Comparison of ENCODE assay signal across 8 cellular contexts in genomic region chr11:1762537-1763302, GRCh38. TPM values are rescaled to one million over a fixed set of nuclear protein-coding genes. Genes with fewer than 3 reads are reported as not detected.
DNase-seq lines count a peak whose midpoint lies in the region; ATAC-seq and TF ChIP-seq lines count a peak whose summit lies in the region.

No MANE protein-coding gene starts in this region.

- H3K9me3 ChIP-seq in adrenal gland (replicated peaks in 1 of 3) (no peaks in the 10 kb centered on the region), iPS-18c (ENCODE audit: control insufficient read depth, insufficient read depth, low read length) (no peaks in the 10 kb centered on the region)

- no peaks in the 10 kb centered on the region for H3K9me3 Mint-ChIP-seq in stimulated activated naive CD8-positive, alpha-beta T cell treated with anti-CD3 and anti-CD28 coated beads, Interleukin-15, amount 100 ng/mL, for 72 hours

- peak overlapping the region in 1 of 2 donors; percentile 42 for H3K27ac Mint-ChIP-seq in stimulated activated naive CD8-positive, alpha-beta T cell treated with anti-CD3 and anti-CD28 coated beads, Interleukin-15, amount 100 ng/mL, for 72 hours

- H3K27ac ChIP-seq in adrenal gland = peak overlapping the region; percentile 83 to 100 (median 96)

- TF ChIP-seq POLR2A in adrenal gland (IDR thresholded peaks at IDR 0.05) = peak; percentile 45 to 81

- WGBS in adrenal gland, 4 donors = 0 to 20% (median 15%) methylated on average over 2 to 16 of the region's 16 CpGs

- no peak for TF ChIP-seq CTCF in adrenal gland (IDR thresholded peaks at IDR 0.05)

- intact Hi-C loops in adrenal gland (cut with DNase I) = no loop called here

- H3K4me1 Mint-ChIP-seq in stimulated activated naive CD8-positive, alpha-beta T cell treated with anti-CD3 and anti-CD28 coated beads, Interleukin-15, amount 100 ng/mL, for 72 hours = peaks cover 55% of the 10 kb centered on the region

- peaks cover 0 to 27% of the 10 kb centered on the region in 2 donors for H3K36me3 ChIP-seq in adrenal gland (replicated peaks in 1 of 2)

- in situ Hi-C loops in KBM-7 (cut with MboI; ENCODE audit: low pct_unique_long_range_greater_than_20kb, low sequenced_read_pairs) = no loop called here

- no peaks in the 10 kb centered on the region for H3K27me3 Mint-ChIP-seq in stimulated activated naive CD8-positive, alpha-beta T cell treated with anti-CD3 and anti-CD28 coated beads, Interleukin-15, amount 100 ng/mL, for 72 hours

- peaks cover 46 to 55% of the 10 kb centered on the region in 2 donors for H3K4me1 ChIP-seq in adrenal gland (replicated peaks in 1 of 2)

- ATAC-seq in stimulated activated naive CD8-positive, alpha-beta T cell treated with anti-CD3 and anti-CD28 coated beads, Interleukin-15, amount 100 ng/mL, for 72 hours = no peak
- ATAC-seq in HG02885 (IDR thresholded peaks at IDR 0.05; ENCODE audit: poor library complexity, unreplicated experiment) = no peak
- no peak for ATAC-seq in HG03045 (IDR thresholded peaks at IDR 0.05; ENCODE audit: unreplicated experiment)

- peak overlapping the region; percentile 68 to 72 for H3K4me3 Mint-ChIP-seq in stimulated activated naive CD8-positive, alpha-beta T cell treated with anti-CD3 and anti-CD28 coated beads, Interleukin-15, amount 100 ng/mL, for 72 hours

- peak; percentile 66 for DNase-seq in CD1c-positive myeloid dendritic cell (ENCODE audit: extremely low spot score)
- peak; percentile 61 for DNase-seq in KBM-7
- peak; percentile 74 to 92 (median 90) for DNase-seq in adrenal gland
- no peak for DNase-seq in stimulated activated naive CD8-positive, alpha-beta T cell treated with anti-CD3 and anti-CD28 coated beads, Interleukin-15, amount 100 ng/mL, for 72 hours
- no peak for DNase-seq in activated CD4-positive, CD25-positive, alpha-beta regulatory T cell (lab: John Stamatoyannopoulos, UW)

- peak overlapping the region in 3 of 4 donors; percentile 26 to 95 (median 90) for H3K4me3 ChIP-seq in adrenal gland
- peak overlapping the region; percentile 78 for H3K4me3 ChIP-seq in iPS-18c (ENCODE audit: insufficient read depth, low read depth, low read length)

- H3K27me3 ChIP-seq in adrenal gland = no peaks in the 10 kb centered on the region

RNA-seq across cellular contexts. Expression of gene CTSD, which starts 1.0 kb away (rescaled TPM):
- total RNA-seq in adrenal gland = 1,000 to 10,000 TPM; 1,712 to 4,168 (median 2,244) TPM
- polyA plus RNA-seq in adrenal gland = 1,000 to 10,000 TPM in 2 of 3 donors, 100 to 1,000 TPM in 1; 641 to 1,561 (median 1,335) TPM

RNA-seq across cellular contexts. Expression of gene IFITM10, which starts 12.3 kb away (rescaled TPM):
- total RNA-seq in adrenal gland = 100 to 1,000 TPM in 1 of 8 donors, 10 to 100 TPM in 7; 15.7 to 112 (median 31.6) TPM
- polyA plus RNA-seq in adrenal gland = 100 to 1,000 TPM in 1 of 3 donors, 10 to 100 TPM in 1, 1 to 10 TPM in 1; 6.3 to 267 (median 76.5) TPM

Comparison
In these comparisons a context has a peak if more than half of its experiments do, and no peak if none do; other contexts are left out.
1. DNase-seq: peak in CD1c-positive myeloid dendritic cell (single experiment), KBM-7 (single experiment) and adrenal gland (7 of 7); none in stimulated activated naive CD8-positive, alpha-beta T cell treated with anti-CD3 and anti-CD28 coated beads, Interleukin-15, amount 100 ng/mL, for 72 hours (0 of 2) and activated CD4-positive, CD25-positive, alpha-beta regulatory T cell (0 of 4).